In genomic region chr22:20951932-20952380, GRCh38 we compare ENCODE assay signal across 2 cellular contexts.
A peak's percentile ranks its signal among the peaks of the same experiment; 100 is the strongest.
TF ChIP-seq lines count a peak whose summit lies in the region.

No MANE protein-coding gene starts in this region.

TF ChIP-seq in HEK293, 187 proteins besides CTCF, POLR2A, EP300 and RAD21:
- TF ChIP-seq ZSCAN5A (tag by site-specific recombination; IDR thresholded peaks at IDR 0.05) (no peak), SETDB1 (IDR thresholded peaks at IDR 0.05; ENCODE audit: insufficient read length, low read length) (no peak)

TF ChIP-seq in liver, 16 proteins besides CTCF, POLR2A, EP300 and RAD21:
- TF ChIP-seq ATF3 (IDR thresholded peaks at IDR 0.05): no peak
- peak; percentile 33 to 66 for TF ChIP-seq RXRA (IDR thresholded peaks at IDR 0.05)
- peak; percentile 31 for TF ChIP-seq YY1 (IDR thresholded peaks at IDR 0.05)
- TF ChIP-seq GABPA (IDR thresholded peaks at IDR 0.05 in 1 of 2, conservative IDR thresholded peaks at IDR 0.05 in 1 of 2): no peak
- no peak for TF ChIP-seq FOXA2 (IDR thresholded peaks at IDR 0.05)
- peak; percentile 33 for TF ChIP-seq HNF4G (IDR thresholded peaks at IDR 0.05)
- no peak for TF ChIP-seq ZBTB33 (IDR thresholded peaks at IDR 0.05)
- no peak for TF ChIP-seq EGR1 (IDR thresholded peaks at IDR 0.05; ENCODE audit: low read depth in 2 of 2)
- TF ChIP-seq FOXA1 (IDR thresholded peaks at IDR 0.05): no peak
- peak; percentile 51 for TF ChIP-seq SP1 (IDR thresholded peaks at IDR 0.05)
- peak in 1 of 2 donors; percentile 18 for TF ChIP-seq JUND (IDR thresholded peaks at IDR 0.05)
- TF ChIP-seq NR2F2 (IDR thresholded peaks at IDR 0.05): no peak
- no peak for TF ChIP-seq MAX (IDR thresholded peaks at IDR 0.05)
- TF ChIP-seq TAF1 (conservative IDR thresholded peaks at IDR 0.05): no peak
- peak; percentile 76 to 86 for TF ChIP-seq HNF4A (conservative IDR thresholded peaks at IDR 0.05)
- no peak for TF ChIP-seq REST (IDR thresholded peaks at IDR 0.05)
TF ChIP-seq in liver: peak in this region for 6.
